ENCODE assay signal across 1 cellular context in genomic region chr4:151439320-151439719, GRCh38.
TF ChIP-seq lines count a peak whose summit lies in the region.

No MANE protein-coding gene starts in this region.

TF ChIP-seq in GM12878, 131 proteins besides CTCF, POLR2A, EP300 and RAD21 (continued from another document):
- TF ChIP-seq PKNOX1 (IDR thresholded peaks at IDR 0.05) = no peak
